Comparison of ENCODE assay signal across 1 cellular context in the genomic region with DNA sequence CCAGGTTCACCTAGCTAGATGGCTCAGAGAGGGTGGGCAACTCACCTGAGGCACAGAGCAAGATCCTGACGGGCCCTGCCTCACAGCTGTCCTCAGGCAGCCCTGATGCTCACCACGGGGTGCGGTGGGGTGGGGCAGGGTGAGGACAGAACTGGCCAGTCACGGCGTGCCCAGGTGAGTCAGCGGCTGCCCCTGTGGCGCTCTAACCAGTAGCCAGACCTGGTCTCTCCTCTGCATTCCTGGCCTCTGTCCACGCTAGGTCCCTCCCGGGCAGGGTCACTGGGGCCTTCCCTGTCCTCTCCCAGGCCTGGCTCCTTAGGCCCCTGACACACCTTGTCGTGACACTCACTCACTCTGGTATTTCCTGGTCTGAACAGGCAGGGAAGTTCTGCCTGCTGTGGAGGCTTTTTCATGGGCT.
TF ChIP-seq lines count a peak whose summit lies in the region.

No MANE protein-coding gene starts in this region.

TF ChIP-seq in liver, 16 proteins besides CTCF, POLR2A, EP300 and RAD21 (continued from another document):
- no peak for TF ChIP-seq ZBTB33 (IDR thresholded peaks at IDR 0.05)
